Comparison of ENCODE assay signal across 3 cellular contexts in the genomic region with DNA sequence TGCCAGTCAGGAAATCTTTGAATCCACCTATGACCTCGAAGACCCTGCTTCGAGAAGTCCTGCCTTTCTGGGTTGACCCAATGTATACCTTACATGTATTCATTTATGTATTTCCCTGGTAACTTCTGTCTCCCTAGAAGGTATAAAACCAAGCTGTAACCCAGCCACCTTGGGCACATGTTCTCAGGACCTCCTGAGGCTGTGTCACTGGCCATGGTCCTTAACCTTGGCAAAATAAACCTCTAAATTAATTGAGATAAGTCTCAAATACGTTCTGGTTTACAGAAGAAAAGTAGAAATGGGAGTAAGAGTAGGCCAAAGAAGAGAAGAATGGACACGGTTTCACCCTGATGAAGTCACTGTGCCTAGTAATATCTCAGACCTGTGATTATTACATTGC.
TF ChIP-seq lines count a peak whose summit lies in the region.

No MANE protein-coding gene starts in this region.

TF ChIP-seq in A549, 52 proteins besides CTCF, POLR2A, EP300 and RAD21:
- TF ChIP-seq, protein P1, sequence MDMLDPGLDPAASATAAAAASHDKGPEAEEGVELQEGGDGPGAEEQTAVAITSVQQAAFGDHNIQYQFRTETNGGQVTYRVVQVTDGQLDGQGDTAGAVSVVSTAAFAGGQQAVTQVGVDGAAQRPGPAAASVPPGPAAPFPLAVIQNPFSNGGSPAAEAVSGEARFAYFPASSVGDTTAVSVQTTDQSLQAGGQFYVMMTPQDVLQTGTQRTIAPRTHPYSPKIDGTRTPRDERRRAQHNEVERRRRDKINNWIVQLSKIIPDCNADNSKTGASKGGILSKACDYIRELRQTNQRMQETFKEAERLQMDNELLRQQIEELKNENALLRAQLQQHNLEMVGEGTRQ (IDR thresholded peaks at IDR 0.05), result no peak
- TF ChIP-seq, protein P2, sequence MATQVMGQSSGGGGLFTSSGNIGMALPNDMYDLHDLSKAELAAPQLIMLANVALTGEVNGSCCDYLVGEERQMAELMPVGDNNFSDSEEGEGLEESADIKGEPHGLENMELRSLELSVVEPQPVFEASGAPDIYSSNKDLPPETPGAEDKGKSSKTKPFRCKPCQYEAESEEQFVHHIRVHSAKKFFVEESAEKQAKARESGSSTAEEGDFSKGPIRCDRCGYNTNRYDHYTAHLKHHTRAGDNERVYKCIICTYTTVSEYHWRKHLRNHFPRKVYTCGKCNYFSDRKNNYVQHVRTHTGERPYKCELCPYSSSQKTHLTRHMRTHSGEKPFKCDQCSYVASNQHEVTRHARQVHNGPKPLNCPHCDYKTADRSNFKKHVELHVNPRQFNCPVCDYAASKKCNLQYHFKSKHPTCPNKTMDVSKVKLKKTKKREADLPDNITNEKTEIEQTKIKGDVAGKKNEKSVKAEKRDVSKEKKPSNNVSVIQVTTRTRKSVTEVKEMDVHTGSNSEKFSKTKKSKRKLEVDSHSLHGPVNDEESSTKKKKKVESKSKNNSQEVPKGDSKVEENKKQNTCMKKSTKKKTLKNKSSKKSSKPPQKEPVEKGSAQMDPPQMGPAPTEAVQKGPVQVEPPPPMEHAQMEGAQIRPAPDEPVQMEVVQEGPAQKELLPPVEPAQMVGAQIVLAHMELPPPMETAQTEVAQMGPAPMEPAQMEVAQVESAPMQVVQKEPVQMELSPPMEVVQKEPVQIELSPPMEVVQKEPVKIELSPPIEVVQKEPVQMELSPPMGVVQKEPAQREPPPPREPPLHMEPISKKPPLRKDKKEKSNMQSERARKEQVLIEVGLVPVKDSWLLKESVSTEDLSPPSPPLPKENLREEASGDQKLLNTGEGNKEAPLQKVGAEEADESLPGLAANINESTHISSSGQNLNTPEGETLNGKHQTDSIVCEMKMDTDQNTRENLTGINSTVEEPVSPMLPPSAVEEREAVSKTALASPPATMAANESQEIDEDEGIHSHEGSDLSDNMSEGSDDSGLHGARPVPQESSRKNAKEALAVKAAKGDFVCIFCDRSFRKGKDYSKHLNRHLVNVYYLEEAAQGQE (IDR thresholded peaks at IDR 0.05), result peak; percentile 46; the same call in 1 of the 2 replicates
- no peak for TF ChIP-seq BHLHE40 (IDR thresholded peaks at IDR 0.05; ENCODE audit: low read depth, low read length)
TF ChIP-seq in A549: peak in this region for 1.

TF ChIP-seq in HEK293, 187 proteins besides CTCF, POLR2A, EP300 and RAD21:
- TF ChIP-seq, protein P2 (tag by site-specific recombination; IDR thresholded peaks at IDR 0.05), result peak; percentile 82; the same call in 1 of the 2 replicates
- no peak for TF ChIP-seq ZNF600 (tag by site-specific recombination; IDR thresholded peaks at IDR 0.05)

TF ChIP-seq in K562, 482 proteins besides CTCF, POLR2A, EP300 and RAD21:
- TF ChIP-seq ZNF766 (CRISPR knock-in tag; conservative IDR thresholded peaks at IDR 0.05) (peak; percentile 90), KHSRP (IDR thresholded peaks at IDR 0.05) (no peak)
